Comparison of ENCODE assay signal across 23 cellular contexts in genomic region chr4:14404730-14405129, GRCh38.
"Had no signal": no experiment of that assay in that cellular context is flagged by ENCODE, and none has a peak within 500 bp of the region (broad histone marks: within the 10 kb centered on the region; RNA-seq: fewer than 3 reads in every experiment).

No MANE protein-coding gene starts in this region.

- ATAC-seq: effector memory CD8-positive, alpha-beta T cell; gastrocnemius medialis; natural killer cell treated with Interleukin-12 subunit alpha and Interleukin-12 subunit beta and Interleukin-15 and Interleukin-18, amount 100 ng/mL, for 72 hours had no signal

- H3K9me3 ChIP-seq: breast epithelium, esophagus squamous epithelium, gastrocnemius medialis, neutrophil, thyroid gland had no signal

- H3K4me3 ChIP-seq: breast epithelium, esophagus squamous epithelium, gastrocnemius medialis, heart right ventricle, thyroid gland had no signal

- H3K27me3 ChIP-seq: breast epithelium, esophagus squamous epithelium, gastrocnemius medialis, heart right ventricle, neutrophil, thyroid gland had no signal

- H3K4me1 ChIP-seq: breast epithelium, gastrocnemius medialis, heart right ventricle, parathyroid adenoma, thyroid gland had no signal

- DNase-seq: activated CD4-positive, alpha-beta T cell treated with anti-CD3 and anti-CD28 coated beads for 1 hour; activated CD8-positive, alpha-beta memory T cell treated with anti-CD3 and anti-CD28 coated beads for 24 hours; activated CD8-positive, alpha-beta memory T cell treated with anti-CD3 and anti-CD28 coated beads, Interleukin-2, amount 50 U/mL, for 48 hours; activated effector memory CD4-positive, alpha-beta T cell treated with Interleukin-2 at 50 U/mL for 16 hours; activated naive CD4-positive, alpha-beta T cell treated with anti-CD3 and anti-CD28 coated beads, Interleukin-2, amount 50 U/mL, for 16 hours; activated T-cell treated with anti-CD3 and anti-CD28 coated beads, Interleukin-2, amount 50 U/mL, for 48 hours; aorta; effector memory CD8-positive, alpha-beta T cell; esophagus squamous epithelium; gastrocnemius medialis; heart right ventricle; kidney glomerular epithelial cell; retina; stimulated activated CD4-positive, alpha-beta T cell treated with anti-CD3 and anti-CD28 coated beads, Interleukin-12 subunit alpha, Interleukin-12 subunit beta, amount 100 ng/mL, for 4 hours; stimulated activated CD4-positive, alpha-beta T cell treated with anti-CD3 and anti-CD28 coated beads, Interleukin-1b, Interleukin-23, amount 100 ng/mL, for 48 hours; stimulated activated CD8-positive, alpha-beta memory T cell treated with anti-CD3 and anti-CD28 coated beads, Interleukin-4, amount 100 ng/mL, for 48 hours; stimulated activated naive CD4-positive, alpha-beta T cell; thyroid gland; WERI-Rb-1 had no signal

- H3K36me3 ChIP-seq: breast epithelium, esophagus squamous epithelium, gastrocnemius medialis, heart right ventricle, neutrophil, thyroid gland, WERI-Rb-1 had no signal

- H3K27ac ChIP-seq: breast epithelium, esophagus squamous epithelium, gastrocnemius medialis, heart right ventricle, neutrophil, parathyroid adenoma, thyroid gland, WERI-Rb-1 had no signal
